In the genomic region with DNA sequence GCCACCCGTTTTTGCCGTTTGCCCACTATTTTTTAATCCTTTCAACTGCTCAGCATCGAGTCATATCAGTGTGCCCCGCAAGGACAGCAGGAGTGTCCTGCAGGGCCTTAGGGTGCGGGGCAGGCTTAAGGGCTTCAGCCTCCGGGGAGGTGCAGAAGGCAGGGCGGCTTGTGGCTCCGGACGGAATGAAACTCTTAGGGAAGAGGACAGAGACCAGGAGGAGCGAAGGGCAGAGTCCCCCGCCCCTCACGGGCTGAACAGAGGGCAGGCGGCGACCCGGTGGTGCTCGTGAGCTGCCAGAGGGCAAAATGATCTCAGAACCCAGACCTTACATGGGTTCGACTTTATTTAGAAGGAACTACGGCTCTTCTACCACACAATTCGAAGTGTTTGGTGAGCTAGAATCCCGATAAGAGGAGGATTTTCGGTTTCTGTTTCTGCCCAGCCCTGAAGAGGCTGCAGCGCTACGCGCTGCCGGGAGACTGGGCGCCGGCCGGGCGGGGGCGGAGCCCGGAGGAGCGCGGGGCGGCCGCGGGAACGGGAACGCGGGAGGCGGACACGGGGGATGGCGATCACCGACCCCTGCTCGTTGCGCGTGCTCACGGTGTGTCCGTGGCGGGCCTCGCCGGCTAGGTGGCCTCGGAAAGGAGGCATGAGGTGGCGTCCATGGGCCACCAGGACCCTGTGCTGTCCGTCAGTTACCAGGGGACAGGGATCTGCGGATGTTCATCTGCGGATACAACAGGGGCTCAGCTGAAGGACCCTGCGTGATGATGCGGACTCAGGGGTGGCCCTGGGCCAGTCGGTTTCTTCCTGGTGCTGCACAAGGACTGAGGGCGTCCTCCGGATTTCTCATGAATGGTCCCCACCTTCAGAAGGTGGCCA, we compare ENCODE assay signal across 8 cellular contexts. TPM values are rescaled to one million over a fixed set of nuclear protein-coding genes. Genes with fewer than 3 reads are reported as not detected.
A peak's percentile ranks its signal among the peaks of the same experiment; 100 is the strongest.
DNase-seq lines count a peak whose midpoint lies in the region; ATAC-seq and TF ChIP-seq lines count a peak whose summit lies in the region.

No MANE protein-coding gene starts in this region.

- peak overlapping the region; percentile 97 for H3K4me3 Mint-ChIP-seq in activated CD8-positive, alpha-beta memory T cell treated with anti-CD3 and anti-CD28 coated beads, Interleukin-2, amount 10 ng/mL, durations not matched to agents 7 days and 5 days
- peak overlapping the region; percentile 100 for H3K4me3 Mint-ChIP-seq in stimulated activated effector memory CD8-positive, alpha-beta T cell treated with anti-CD3 and anti-CD28 coated beads, Interleukin-12 subunit alpha, Interleukin-12 subunit beta, amount 100 ng/mL, for 72 hours

- H3K4me1 Mint-ChIP-seq in activated CD8-positive, alpha-beta memory T cell treated with anti-CD3 and anti-CD28 coated beads, Interleukin-2, amount 10 ng/mL, durations not matched to agents 7 days and 5 days = peaks cover 57% of the 10 kb centered on the region
- H3K4me1 Mint-ChIP-seq in stimulated activated effector memory CD8-positive, alpha-beta T cell treated with anti-CD3 and anti-CD28 coated beads, Interleukin-12 subunit alpha, Interleukin-12 subunit beta, amount 100 ng/mL, for 72 hours = peaks cover 62% of the 10 kb centered on the region

- DNase-seq in AG09309 (ENCODE audit: low read depth) (peak; percentile 21), NCI-H69 (lab: John Stamatoyannopoulos, UW) (peak; percentile 12), epidermal melanocyte (ENCODE audit: insufficient read length, low spot score) (peak; percentile 65), midbrain (lab: John Stamatoyannopoulos, UW) (peak; percentile 34)
- DNase-seq in activated CD8-positive, alpha-beta memory T cell treated with anti-CD3 and anti-CD28 coated beads, Interleukin-2, amount 10 ng/mL, durations not matched to agents 7 days and 5 days = peak; percentile 75
- DNase-seq in stimulated activated effector memory CD8-positive, alpha-beta T cell treated with anti-CD3 and anti-CD28 coated beads, Interleukin-12 subunit alpha, Interleukin-12 subunit beta, amount 100 ng/mL, for 72 hours (ENCODE audit: low spot score in 2 of 2) = peak; percentile 53 to 81

- no peak for TF ChIP-seq CTCF in AG09309 (IDR thresholded peaks at IDR 0.05; ENCODE audit: control insufficient read depth, insufficient read depth, low read depth, low read length, missing control alignments)

- peak overlapping the region; percentile 99 for H3K27ac Mint-ChIP-seq in activated CD8-positive, alpha-beta memory T cell treated with anti-CD3 and anti-CD28 coated beads, Interleukin-2, amount 10 ng/mL, durations not matched to agents 7 days and 5 days
- H3K27ac Mint-ChIP-seq in stimulated activated effector memory CD8-positive, alpha-beta T cell treated with anti-CD3 and anti-CD28 coated beads, Interleukin-12 subunit alpha, Interleukin-12 subunit beta, amount 100 ng/mL, for 72 hours = peak overlapping the region; percentile 100

- H3K36me3 Mint-ChIP-seq in activated CD8-positive, alpha-beta memory T cell treated with anti-CD3 and anti-CD28 coated beads, Interleukin-2, amount 10 ng/mL, durations not matched to agents 7 days and 5 days = peaks cover 20% of the 10 kb centered on the region
- peaks cover 11% of the 10 kb centered on the region for H3K36me3 Mint-ChIP-seq in stimulated activated effector memory CD8-positive, alpha-beta T cell treated with anti-CD3 and anti-CD28 coated beads, Interleukin-12 subunit alpha, Interleukin-12 subunit beta, amount 100 ng/mL, for 72 hours

- peak overlapping the region; percentile 55 for H3K4me3 ChIP-seq in AG09309 (ENCODE audit: control insufficient read depth, low read depth, low read length)

- peak; percentile 40 for ATAC-seq in GM18858 (IDR thresholded peaks at IDR 0.05; ENCODE audit: unreplicated experiment)
- ATAC-seq in HG03039 (IDR thresholded peaks at IDR 0.05; ENCODE audit: unreplicated experiment) = peak; percentile 44
- peak; percentile 80 for ATAC-seq in activated CD8-positive, alpha-beta memory T cell treated with anti-CD3 and anti-CD28 coated beads, Interleukin-2, amount 10 ng/mL, durations not matched to agents 7 days and 5 days
- ATAC-seq in stimulated activated effector memory CD8-positive, alpha-beta T cell treated with anti-CD3 and anti-CD28 coated beads, Interleukin-12 subunit alpha, Interleukin-12 subunit beta, amount 100 ng/mL, for 72 hours = peak; percentile 80

- no peaks in the 10 kb centered on the region for H3K9me3 Mint-ChIP-seq in activated CD8-positive, alpha-beta memory T cell treated with anti-CD3 and anti-CD28 coated beads, Interleukin-2, amount 10 ng/mL, durations not matched to agents 7 days and 5 days (ENCODE audit: low read depth)
- no peaks in the 10 kb centered on the region for H3K9me3 Mint-ChIP-seq in stimulated activated effector memory CD8-positive, alpha-beta T cell treated with anti-CD3 and anti-CD28 coated beads, Interleukin-12 subunit alpha, Interleukin-12 subunit beta, amount 100 ng/mL, for 72 hours

- H3K27me3 Mint-ChIP-seq in activated CD8-positive, alpha-beta memory T cell treated with anti-CD3 and anti-CD28 coated beads, Interleukin-2, amount 10 ng/mL, durations not matched to agents 7 days and 5 days = no peaks in the 10 kb centered on the region

- CTCF ChIA-PET in activated CD8-positive, alpha-beta memory T cell treated with anti-CD3 and anti-CD28 coated beads, Interleukin-2, amount 10 ng/mL, durations not matched to agents 7 days and 5 days (lab: Charles Lee) = interaction anchor here (1.0 to 1.2 kb wide), 2 partner anchors 88 to 344 kb away, joined by 3 read pairs; no protein-coding TSS in a partner anchor

RNA-seq across cellular contexts. Expression of a gene that starts 4.3 kb away (rescaled TPM):
- 100 to 1,000 TPM; 255 to 385 TPM for total RNA-seq in activated CD8-positive, alpha-beta memory T cell treated with anti-CD3 and anti-CD28 coated beads, Interleukin-2, amount 10 ng/mL, durations not matched to agents 7 days and 5 days

Comparison
In these comparisons a context has a peak if more than half of its experiments do, and no peak if none do; other contexts are left out.
1. Peak in every context shown above with its lines: DNase-seq, ATAC-seq and H3K4me3 ChIP-seq.
2. DNase-seq: peak in every context shown above with its lines; median percentile 75 in activated CD8-positive, alpha-beta memory T cell treated with anti-CD3 and anti-CD28 coated beads, Interleukin-2, amount 10 ng/mL, durations not matched to agents 7 days and 5 days; 67 in stimulated activated effector memory CD8-positive, alpha-beta T cell treated with anti-CD3 and anti-CD28 coated beads, Interleukin-12 subunit alpha, Interleukin-12 subunit beta, amount 100 ng/mL, for 72 hours; 65 in epidermal melanocyte; 34 in midbrain; 21 in AG09309; 12 in NCI-H69.